ENCODE assay signal across 12 cellular contexts in genomic region chr6:149127212-149127611, GRCh38.
DNase-seq lines count a peak whose midpoint lies in the region; ATAC-seq and TF ChIP-seq lines count a peak whose summit lies in the region.
"Had no signal": no experiment of that assay in that cellular context is flagged by ENCODE, and none has a peak within 500 bp of the region (broad histone marks: within the 10 kb centered on the region; RNA-seq: fewer than 3 reads in every experiment).

No MANE protein-coding gene starts in this region.

- H3K9me2 ChIP-seq in SK-N-SH = no peaks in the 10 kb centered on the region

- WGBS in SK-N-SH (ENCODE audit: low lambda C conversion rate) = 36% methylated on average over 1 of the region's 1 CpG

- H4K20me1 ChIP-seq in SK-N-SH (ENCODE audit: insufficient read depth) = no peaks in the 10 kb centered on the region

- no peak for TF ChIP-seq RAD21 in SK-N-SH (IDR thresholded peaks at IDR 0.05; ENCODE audit: low read length)

- H3K9me3 ChIP-seq in CD8-positive, alpha-beta T cell (ENCODE audit: low read length) = no peaks in the 10 kb centered on the region
- peaks cover 5% of the 10 kb centered on the region; the same call in 1 of the 2 replicates for H3K9me3 ChIP-seq in SK-N-SH
- no peaks in the 10 kb centered on the region for H3K9me3 ChIP-seq in BE2C

- H3K4me2 ChIP-seq in SK-N-SH = no peak overlapping the region

- H3K36me3 Mint-ChIP-seq in CD8-positive, alpha-beta T cell = no peaks in the 10 kb centered on the region

- peaks cover 30% of the 10 kb centered on the region for H3K4me1 ChIP-seq in CD8-positive, alpha-beta T cell (ENCODE audit: insufficient read depth, low read length)
- H3K4me1 ChIP-seq in SK-N-SH (ENCODE audit: control insufficient read depth in 1 of 2, insufficient read depth in 2 of 2, low read depth in 1 of 2, low read length in 1 of 2) = no peaks in the 10 kb centered on the region; a peak in 1 of 4 replicates
- H3K4me1 ChIP-seq in BE2C = no peaks in the 10 kb centered on the region

- no peaks in the 10 kb centered on the region for H3K27me3 ChIP-seq in CD8-positive, alpha-beta T cell (ENCODE audit: insufficient read depth, low read length)
- H3K27me3 ChIP-seq in SK-N-SH (ENCODE audit: insufficient read depth) (no peaks in the 10 kb centered on the region), BE2C (no peaks in the 10 kb centered on the region)

- intact Hi-C loops in CD8-positive, alpha-beta T cell (cut with DNase I, micrococcal nuclease) = loop anchor here in 1 of 2 experiments (2.0 to 5.0 kb wide), 2 partner anchors 14 to 40 kb away; no protein-coding TSS in a partner anchor
- intact Hi-C loops in cardiac septum (cut with DNase I) = no loop called here

- no peak overlapping the region for H3K4me3 Mint-ChIP-seq in CD8-positive, alpha-beta T cell

- H3K36me3 ChIP-seq in CD8-positive, alpha-beta T cell (ENCODE audit: insufficient read depth, low read length) = no peaks in the 10 kb centered on the region
- no peaks in the 10 kb centered on the region for H3K36me3 ChIP-seq in SK-N-SH (replicated peaks in 1 of 2; ENCODE audit: control insufficient read depth in 1 of 2, insufficient read depth in 2 of 2, low read length in 1 of 2)
- H3K36me3 ChIP-seq in BE2C = no peaks in the 10 kb centered on the region

- H3F3A ChIP-seq in SK-N-SH (replicated peaks; ENCODE audit: insufficient read depth) = no peaks in the 10 kb centered on the region

- no peaks in the 10 kb centered on the region for H3K79me2 ChIP-seq in SK-N-SH (ENCODE audit: insufficient read depth)

- peak overlapping the region; percentile 79 for H3K27ac Mint-ChIP-seq in CD8-positive, alpha-beta T cell

- no peak overlapping the region for H3K27ac ChIP-seq in CD8-positive, alpha-beta T cell (ENCODE audit: low read depth, low read length)
- H3K27ac ChIP-seq in SK-N-SH (ENCODE audit: low read depth in 2 of 2, low read length in 1 of 2) = peak overlapping the region in 1 of 2 experiments; percentile 33; a peak in 1 of 4 replicates

- peaks cover under 1% of the 10 kb centered on the region for H3K9me3 Mint-ChIP-seq in CD8-positive, alpha-beta T cell

- DNase-seq in A172 (ENCODE audit: low spot score) = peak; percentile 57
- DNase-seq in CD8-positive, alpha-beta T cell = no peak
- DNase-seq in SK-N-SH = no peak
- peak; percentile 57 for DNase-seq in fibroblast of gingiva (ENCODE audit: low read depth)
- no peak for DNase-seq in BE2C
- no peak for DNase-seq in NCI-H1092 treated with DMSO at 0.1 percent for 48 hours (lab: John Stamatoyannopoulos, UW)
- no peak for DNase-seq in cardiac septum (ENCODE audit: low spot score)
- DNase-seq: cortex of kidney; left cardiac atrium; retina; stimulated activated naive CD8-positive, alpha-beta T cell treated with anti-CD3 and anti-CD28 coated beads, Interleukin-15, amount 100 ng/mL, for 72 hours had no signal

- no peaks in the 10 kb centered on the region for H3K27me3 Mint-ChIP-seq in CD8-positive, alpha-beta T cell (ENCODE audit: low read depth)
- H3K27me3 Mint-ChIP-seq: stimulated activated naive CD8-positive, alpha-beta T cell treated with anti-CD3 and anti-CD28 coated beads, Interleukin-15, amount 100 ng/mL, for 72 hours had no signal

- no peak overlapping the region for H3K9ac ChIP-seq in SK-N-SH

- ATAC-seq in CD8-positive, alpha-beta T cell = no peak
- no peak for ATAC-seq in GM19324 (IDR thresholded peaks at IDR 0.05; ENCODE audit: low FRiP score, unreplicated experiment)
- ATAC-seq: left cardiac atrium; stimulated activated naive CD8-positive, alpha-beta T cell treated with anti-CD3 and anti-CD28 coated beads, Interleukin-15, amount 100 ng/mL, for 72 hours had no signal

- POLR2A ChIA-PET in CD8-positive, alpha-beta T cell (lab: Charles Lee) = interaction anchor here (1.3 to 2.3 kb wide), 3 partner anchors 13 to 26 kb away, joined by 3 to 6 read pairs (median 5); no protein-coding TSS in a partner anchor
- POLR2A ChIA-PET in SK-N-SH (lab: Yijun Ruan, JAX) = no interaction called here

- CTCF ChIA-PET in CD8-positive, alpha-beta T cell (lab: Charles Lee) = interaction anchor here (1.6 kb wide), 1 partner anchor 11 kb away, joined by 4 read pairs; no protein-coding TSS in a partner anchor
- CTCF ChIA-PET in SK-N-SH (lab: Yijun Ruan, JAX) = interaction anchor here (0.6 to 1.3 kb wide), 2 partner anchors 190 to 305 kb away, joined by 5 to 6 read pairs; no protein-coding TSS in a partner anchor

- peak in 1 of 2 experiments; percentile 31; a peak in 1 of 4 replicates for TF ChIP-seq EP300 in SK-N-SH (IDR thresholded peaks at IDR 0.05; ENCODE audit: borderline replicate concordance in 1 of 2, low read depth in 1 of 2, low read length in 1 of 2)

- H3K4me3 ChIP-seq in CD8-positive, alpha-beta T cell (ENCODE audit: low read depth, low read length) = no peak overlapping the region
- no peak overlapping the region for H3K4me3 ChIP-seq in SK-N-SH (ENCODE audit: low read depth in 2 of 2, low read length in 1 of 2)
- no peak overlapping the region for H3K4me3 ChIP-seq in BE2C (ENCODE audit: low read depth, low read length)

- H3K4me1 Mint-ChIP-seq in CD8-positive, alpha-beta T cell (ENCODE audit: low read depth) = peaks cover 60% of the 10 kb centered on the region

- no peak for TF ChIP-seq CTCF in CD8-positive, alpha-beta T cell (IDR thresholded peaks at IDR 0.05)
- no peak for TF ChIP-seq CTCF in SK-N-SH (IDR thresholded peaks at IDR 0.05)
- no peak for TF ChIP-seq CTCF in BE2C (IDR thresholded peaks at IDR 0.05; ENCODE audit: low read depth, low read length)

- no peak overlapping the region for H2AFZ ChIP-seq in SK-N-SH (ENCODE audit: low read depth)

TF ChIP-seq in SK-N-SH, 30 proteins besides CTCF, POLR2A, EP300 and RAD21:
- TF ChIP-seq FOSL2 (IDR thresholded peaks at IDR 0.05; ENCODE audit: borderline replicate concordance, low read depth) (peak; percentile 57; the same call in 1 of the 2 replicates), GATA2 (CRISPR knock-in tag; IDR thresholded peaks at IDR 0.05) (no peak), ELF1 (IDR thresholded peaks at IDR 0.05) (no peak), TCF12 (IDR thresholded peaks at IDR 0.05) (peak; percentile 31; the same call in 1 of the 2 replicates), JUND (IDR thresholded peaks at IDR 0.05) (peak; percentile 34)
TF ChIP-seq in SK-N-SH: peak in this region for 3.

Comparison
In these comparisons a context has a peak if more than half of its experiments do, and no peak if none do; other contexts are left out.
1. DNase-seq: peak in A172 (single experiment) and fibroblast of gingiva (single experiment); none in CD8-positive, alpha-beta T cell (0 of 7), SK-N-SH (single experiment), BE2C (single experiment), NCI-H1092 treated with DMSO at 0.1 percent for 48 hours (single experiment) and cardiac septum (single experiment).